In the genomic region with DNA sequence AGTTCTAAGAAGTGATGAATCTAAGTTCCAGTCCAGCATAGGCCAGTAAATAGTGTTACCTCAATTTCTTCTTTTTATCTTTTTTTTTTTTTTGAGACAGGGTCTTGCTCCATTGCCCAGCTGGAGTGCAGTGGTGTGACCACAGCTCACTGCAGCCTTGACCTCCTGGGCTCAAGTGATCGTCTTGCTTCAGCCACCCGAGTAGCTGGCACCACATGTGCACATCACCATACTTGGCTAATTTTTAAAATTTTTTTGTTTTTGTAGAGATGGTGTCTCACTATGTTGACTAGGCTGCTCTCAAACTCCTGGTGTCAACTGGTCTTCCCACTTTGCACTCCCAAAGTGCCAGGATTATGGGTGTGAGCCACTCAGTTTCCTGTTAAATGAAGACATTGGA, we compare ENCODE assay signal across 22 cellular contexts.
"Had no signal": no experiment of that assay in that cellular context is flagged by ENCODE, and none has a peak within 500 bp of the region (broad histone marks: within the 10 kb centered on the region; RNA-seq: fewer than 3 reads in every experiment).

No MANE protein-coding gene starts in this region.

- H3K4me1 ChIP-seq: breast epithelium, pancreas, testis had no signal

- H3K4me3 ChIP-seq: breast epithelium, gastroesophageal sphincter, heart left ventricle, lower lobe of right lung, pancreas, spleen, testis, transverse colon had no signal

- H3K27ac Mint-ChIP-seq: activated B cell treated with CpG ODN at 0.5 μM for 24 hours; activated naive CD8-positive, alpha-beta T cell treated with anti-CD3 and anti-CD28 coated beads, Interleukin-2, amount 10 ng/mL, durations not matched to agents 7 days and 5 days; T-helper 2 cell treated with Interferon-gamma antibody and Interleukin-4, amounts not matched to agents 5 μg/mL and 100 μg/mL, for 36 hours had no signal

- H3K9me3 ChIP-seq: gastroesophageal sphincter, lower lobe of right lung, pancreas, testis, transverse colon had no signal

- H3K4me3 Mint-ChIP-seq: activated B cell treated with CpG ODN at 0.5 μM for 24 hours; activated naive CD8-positive, alpha-beta T cell treated with anti-CD3 and anti-CD28 coated beads, Interleukin-2, amount 10 ng/mL, durations not matched to agents 7 days and 5 days; central memory CD8-positive, alpha-beta T cell; T-helper 2 cell treated with Interferon-gamma antibody and Interleukin-4, amounts not matched to agents 5 μg/mL and 100 μg/mL, for 36 hours had no signal

- DNase-seq: activated B cell treated with CpG ODN at 0.5 μM for 24 hours; activated CD8-positive, alpha-beta memory T cell treated with anti-CD3 and anti-CD28 coated beads for 24 hours; activated effector memory CD4-positive, alpha-beta T cell treated with Interleukin-2 at 50 U/mL for 16 hours; activated naive CD4-positive, alpha-beta T cell treated with Interleukin-2 at 50 U/mL for 16 hours; activated naive CD8-positive, alpha-beta T cell treated with anti-CD3 and anti-CD28 coated beads, Interleukin-2, amount 10 ng/mL, durations not matched to agents 7 days and 5 days; amygdala; dermis blood vessel endothelial cell; effector CD4-positive, alpha-beta T cell; lower lobe of right lung; mesendoderm; pancreas; spleen; stimulated activated naive CD4-positive, alpha-beta T cell treated with Interleukin-2 at 50 U/mL for 16 hours; T-helper 1 cell; testis; transverse colon had no signal

- H3K27me3 ChIP-seq: breast epithelium, gastroesophageal sphincter, heart left ventricle, pancreas, spleen, testis, transverse colon had no signal

- ATAC-seq: left lobe of liver, lower lobe of right lung, pancreas had no signal

- H3K9me3 Mint-ChIP-seq: activated B cell treated with CpG ODN at 0.5 μM for 24 hours; central memory CD8-positive, alpha-beta T cell had no signal

- H3K4me1 Mint-ChIP-seq: activated B cell treated with CpG ODN at 0.5 μM for 24 hours had no signal

- H3K36me3 ChIP-seq: breast epithelium, gastroesophageal sphincter, heart left ventricle, lower lobe of right lung, pancreas, spleen, transverse colon had no signal

- H3K27me3 Mint-ChIP-seq: activated naive CD8-positive, alpha-beta T cell treated with anti-CD3 and anti-CD28 coated beads, Interleukin-2, amount 10 ng/mL, durations not matched to agents 7 days and 5 days; central memory CD8-positive, alpha-beta T cell had no signal

- H3K27ac ChIP-seq: pancreas, spleen, testis had no signal
